ENCODE assay signal across 12 cellular contexts in the genomic region with DNA sequence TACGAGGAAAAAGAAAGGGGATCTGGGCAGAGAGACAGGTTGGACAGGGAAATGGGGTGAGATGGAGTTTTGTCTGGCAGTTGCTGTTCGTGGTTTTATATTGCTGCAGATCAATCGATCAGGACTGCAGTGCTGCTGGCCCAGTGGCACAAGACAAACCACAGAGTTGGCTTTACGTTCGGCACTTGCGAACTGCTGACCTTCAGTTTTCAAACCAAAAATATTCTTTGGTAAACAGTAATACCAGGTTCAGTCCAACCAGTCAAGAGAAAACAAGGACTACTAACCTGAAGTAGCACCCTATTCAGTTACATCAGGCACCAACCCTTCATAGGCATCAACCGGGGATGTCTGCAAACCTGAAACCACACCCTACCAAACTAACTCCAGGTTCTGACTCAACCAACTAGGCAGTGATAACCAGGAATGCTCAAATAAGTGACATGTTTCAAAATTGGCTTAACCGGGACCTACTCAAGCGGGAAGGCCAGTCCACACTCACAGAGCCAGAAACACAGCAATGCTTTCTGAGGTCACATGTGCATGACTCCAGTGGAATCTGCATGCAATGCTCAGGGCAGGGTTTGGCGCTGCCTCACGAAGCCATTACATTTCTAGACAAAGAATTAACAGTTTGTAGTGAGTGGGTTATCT.
DNase-seq lines count a peak whose midpoint lies in the region; ATAC-seq and TF ChIP-seq lines count a peak whose summit lies in the region.
"Had no signal": no experiment of that assay in that cellular context is flagged by ENCODE, and none has a peak within 500 bp of the region (broad histone marks: within the 10 kb centered on the region; RNA-seq: fewer than 3 reads in every experiment).

No MANE protein-coding gene starts in this region.

- H3K9me3 Mint-ChIP-seq in WTC11: no peaks in the 10 kb centered on the region
- H3K9me3 Mint-ChIP-seq: neural crest cell had no signal

- no peak overlapping the region for H3K9ac ChIP-seq in colonic mucosa (ENCODE audit: low read depth in 2 of 2, low read length in 2 of 2)

- intact Hi-C loops in colonic mucosa (cut with DNase I): no loop called here
- intact Hi-C loops in tibial artery (cut with DNase I; ENCODE audit: low total_unique reads): no loop called here

- peak; percentile 49 for DNase-seq in activated CD8-positive, alpha-beta memory T cell treated with anti-CD3 and anti-CD28 coated beads for 24 hours
- no peak for DNase-seq in activated CD8-positive, alpha-beta memory T cell treated with anti-CD3 and anti-CD28 coated beads, Interleukin-2, amount 50 U/mL, for 4 hours
- DNase-seq in colonic mucosa: no peak
- DNase-seq in medulla oblongata (ENCODE audit: extremely low spot score): peak; percentile 66
- peak; percentile 84 to 85 for DNase-seq in tibial artery
- no peak for DNase-seq in activated effector memory CD4-positive, alpha-beta T cell treated with Interleukin-2 at 50 U/mL for 16 hours
- no peak for DNase-seq in WTC11 (ENCODE audit: low spot score)
- DNase-seq: NCI-H1436 treated with DMSO at 0.1 percent for 48 hours had no signal

- CTCF ChIA-PET in WTC11 (lab: Charles Lee): interaction anchor here (1.3 to 2.5 kb wide), 4 partner anchors 19 to 157 kb away, joined by 4 to 12 read pairs (median 8); a partner anchor contains a TSS

- H3K27ac ChIP-seq in colonic mucosa (peak overlapping the region; percentile 73), tibial artery (peak overlapping the region; percentile 66 to 74)

- H3K4me3 Mint-ChIP-seq in WTC11: no peak overlapping the region
- H3K4me3 Mint-ChIP-seq: neural crest cell had no signal

- H3K36me3 ChIP-seq in colonic mucosa: no peaks in the 10 kb centered on the region
- peaks cover 0 to 3% (median 0%) of the 10 kb centered on the region in 3 donors for H3K36me3 ChIP-seq in tibial artery

- ATAC-seq in GM18870 (IDR thresholded peaks at IDR 0.05; ENCODE audit: unreplicated experiment): no peak
- no peak for ATAC-seq in WTC11
- ATAC-seq: HCT116 had no signal

- no peaks in the 10 kb centered on the region for H3K27me3 Mint-ChIP-seq in WTC11 (ENCODE audit: low read depth)

- H3K27me3 ChIP-seq in colonic mucosa: no peaks in the 10 kb centered on the region
- H3K27me3 ChIP-seq in tibial artery: no peaks in the 10 kb centered on the region
- H3K27me3 ChIP-seq: BLaER1 had no signal

- TF ChIP-seq CTCF in colonic mucosa (IDR thresholded peaks at IDR 0.05) (no peak), tibial artery (IDR thresholded peaks at IDR 0.05) (no peak), WTC11 (IDR thresholded peaks at IDR 0.05) (no peak)

- peaks cover 39% of the 10 kb centered on the region for H3K4me1 Mint-ChIP-seq in WTC11

- no peak overlapping the region; the same call in none of the 2 replicates for H3K27ac Mint-ChIP-seq in WTC11

- H3K9me3 ChIP-seq in colonic mucosa (no peaks in the 10 kb centered on the region), tibial artery (no peaks in the 10 kb centered on the region)
- H3K9me3 ChIP-seq: BLaER1 had no signal

- POLR2A ChIA-PET in WTC11 (lab: Charles Lee): no interaction called here

- H3K36me3 Mint-ChIP-seq in WTC11: no peaks in the 10 kb centered on the region

- H3K4me3 ChIP-seq in colonic mucosa: no peak overlapping the region
- no peak overlapping the region for H3K4me3 ChIP-seq in tibial artery
- H3K4me3 ChIP-seq: BLaER1 had no signal

- H3K4me1 ChIP-seq in colonic mucosa (no peaks in the 10 kb centered on the region), tibial artery (peaks cover 0 to 58% (median 44%) of the 10 kb centered on the region in 4 donors)

TF ChIP-seq in WTC11, 78 proteins besides CTCF, POLR2A, EP300 and RAD21:
- TF ChIP-seq, protein P1, sequence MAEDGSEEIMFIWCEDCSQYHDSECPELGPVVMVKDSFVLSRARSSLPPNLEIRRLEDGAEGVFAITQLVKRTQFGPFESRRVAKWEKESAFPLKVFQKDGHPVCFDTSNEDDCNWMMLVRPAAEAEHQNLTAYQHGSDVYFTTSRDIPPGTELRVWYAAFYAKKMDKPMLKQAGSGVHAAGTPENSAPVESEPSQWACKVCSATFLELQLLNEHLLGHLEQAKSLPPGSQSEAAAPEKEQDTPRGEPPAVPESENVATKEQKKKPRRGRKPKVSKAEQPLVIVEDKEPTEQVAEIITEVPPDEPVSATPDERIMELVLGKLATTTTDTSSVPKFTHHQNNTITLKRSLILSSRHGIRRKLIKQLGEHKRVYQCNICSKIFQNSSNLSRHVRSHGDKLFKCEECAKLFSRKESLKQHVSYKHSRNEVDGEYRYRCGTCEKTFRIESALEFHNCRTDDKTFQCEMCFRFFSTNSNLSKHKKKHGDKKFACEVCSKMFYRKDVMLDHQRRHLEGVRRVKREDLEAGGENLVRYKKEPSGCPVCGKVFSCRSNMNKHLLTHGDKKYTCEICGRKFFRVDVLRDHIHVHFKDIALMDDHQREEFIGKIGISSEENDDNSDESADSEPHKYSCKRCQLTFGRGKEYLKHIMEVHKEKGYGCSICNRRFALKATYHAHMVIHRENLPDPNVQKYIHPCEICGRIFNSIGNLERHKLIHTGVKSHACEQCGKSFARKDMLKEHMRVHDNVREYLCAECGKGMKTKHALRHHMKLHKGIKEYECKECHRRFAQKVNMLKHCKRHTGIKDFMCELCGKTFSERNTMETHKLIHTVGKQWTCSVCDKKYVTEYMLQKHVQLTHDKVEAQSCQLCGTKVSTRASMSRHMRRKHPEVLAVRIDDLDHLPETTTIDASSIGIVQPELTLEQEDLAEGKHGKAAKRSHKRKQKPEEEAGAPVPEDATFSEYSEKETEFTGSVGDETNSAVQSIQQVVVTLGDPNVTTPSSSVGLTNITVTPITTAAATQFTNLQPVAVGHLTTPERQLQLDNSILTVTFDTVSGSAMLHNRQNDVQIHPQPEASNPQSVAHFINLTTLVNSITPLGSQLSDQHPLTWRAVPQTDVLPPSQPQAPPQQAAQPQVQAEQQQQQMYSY (CRISPR knock-in tag; IDR thresholded peaks at IDR 0.05): no peak
- TF ChIP-seq NR3C1 (CRISPR knock-in tag; conservative IDR thresholded peaks at IDR 0.05; ENCODE audit: low read depth) (no peak), HMGA2 (CRISPR knock-in tag; IDR thresholded peaks at IDR 0.05) (no peak), ZNF416 (CRISPR knock-in tag; IDR thresholded peaks at IDR 0.05) (no peak), GABPB1 (CRISPR knock-in tag; IDR thresholded peaks at IDR 0.05) (no peak), ZNF232 (CRISPR knock-in tag; IDR thresholded peaks at IDR 0.05) (no peak), JAZF1 (CRISPR knock-in tag; IDR thresholded peaks at IDR 0.05) (no peak)

Comparison
In these comparisons a context has a peak if more than half of its experiments do, and no peak if none do; other contexts are left out.
1. DNase-seq: peak in activated CD8-positive, alpha-beta memory T cell treated with anti-CD3 and anti-CD28 coated beads for 24 hours (single experiment), medulla oblongata (single experiment) and tibial artery (2 of 2); none in activated CD8-positive, alpha-beta memory T cell treated with anti-CD3 and anti-CD28 coated beads, Interleukin-2, amount 50 U/mL, for 4 hours (single experiment), colonic mucosa (single experiment), activated effector memory CD4-positive, alpha-beta T cell treated with Interleukin-2 at 50 U/mL for 16 hours (single experiment) and WTC11 (single experiment).